In the genomic region with DNA sequence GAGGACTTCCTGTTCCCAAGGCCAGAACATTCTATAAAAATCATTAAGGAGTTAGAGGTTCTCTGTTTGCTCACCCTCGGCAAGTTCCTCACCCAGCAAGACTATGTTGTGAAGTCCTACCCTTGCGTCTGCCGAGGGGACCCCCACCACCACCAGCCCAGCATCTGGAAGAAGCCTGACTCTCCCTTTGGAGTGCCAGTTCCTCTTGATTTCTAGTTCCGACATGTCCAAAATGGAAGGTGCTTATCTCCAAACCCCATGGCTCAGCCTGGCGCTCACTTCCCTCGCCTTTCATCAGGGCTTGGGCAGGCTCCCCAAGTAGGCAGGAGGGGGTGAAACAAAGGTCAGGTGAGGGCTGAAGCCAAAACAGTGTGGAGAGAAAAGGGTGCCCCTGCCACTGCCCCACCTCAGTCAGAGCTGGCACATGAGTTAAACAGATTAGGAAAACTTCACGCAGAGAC, we compare ENCODE assay signal across 19 cellular contexts. TPM values are rescaled to one million over a fixed set of nuclear protein-coding genes. Genes with fewer than 3 reads are reported as not detected.
A peak's percentile ranks its signal among the peaks of the same experiment; 100 is the strongest.
DNase-seq lines count a peak whose midpoint lies in the region; ATAC-seq, FAIRE-seq and TF ChIP-seq lines count a peak whose summit lies in the region.
"Had no signal": no experiment of that assay in that cellular context is flagged by ENCODE, and none has a peak within 500 bp of the region (broad histone marks: within the 10 kb centered on the region; RNA-seq: fewer than 3 reads in every experiment).

No MANE protein-coding gene starts in this region.

- no peak overlapping the region for H3K4me3 Mint-ChIP-seq in astrocyte (ENCODE audit: unreplicated experiment)
- H3K4me3 Mint-ChIP-seq in natural killer cell treated with Interleukin-12 subunit alpha and Interleukin-12 subunit beta and Interleukin-15 and Interleukin-18, amount 100 ng/mL, for 72 hours = peak overlapping the region; percentile 80
- H3K4me3 Mint-ChIP-seq: GM23338 had no signal

- WGBS in right cardiac atrium = 71% methylated on average over 7 of the region's 7 CpGs

- H3K27me3 ChIP-seq in astrocyte (ENCODE audit: insufficient read depth, low read length) = no peaks in the 10 kb centered on the region
- H3K27me3 ChIP-seq in right cardiac atrium (ENCODE audit: control insufficient read depth, insufficient read depth) = no peaks in the 10 kb centered on the region
- H3K27me3 ChIP-seq: BLaER1, uterus had no signal

- no peaks in the 10 kb centered on the region for H4K20me1 ChIP-seq in astrocyte (ENCODE audit: insufficient read depth, low read length)
- H4K20me1 ChIP-seq: BLaER1 had no signal

- H3K4me1 ChIP-seq in astrocyte (ENCODE audit: insufficient read depth, low read length) (peaks cover 47% of the 10 kb centered on the region), right cardiac atrium (ENCODE audit: control insufficient read depth, insufficient read depth, low read length) (peaks cover 4% of the 10 kb centered on the region)
- H3K4me1 ChIP-seq: uterus had no signal

- H2AFZ ChIP-seq in astrocyte (ENCODE audit: low read depth, low read length) = peak overlapping the region; percentile 27
- H2AFZ ChIP-seq: GM23338 had no signal

- H3K9me3 ChIP-seq in astrocyte (ENCODE audit: insufficient read depth, low read depth, low read length) = no peaks in the 10 kb centered on the region
- H3K9me3 ChIP-seq in right cardiac atrium (ENCODE audit: control insufficient read depth, low read length) = no peaks in the 10 kb centered on the region
- H3K9me3 ChIP-seq: BLaER1, uterus had no signal

- in situ Hi-C loops in KBM-7 (cut with MboI; ENCODE audit: low pct_unique_long_range_greater_than_20kb, low sequenced_read_pairs) = no loop called here

- H3K36me3 ChIP-seq in astrocyte (ENCODE audit: insufficient read depth, low read length) = no peaks in the 10 kb centered on the region
- H3K36me3 ChIP-seq: BLaER1, cardiac muscle cell, uterus had no signal

- no peaks in the 10 kb centered on the region for H3K79me2 ChIP-seq in astrocyte (ENCODE audit: insufficient read depth, low read length)

- H3K4me2 ChIP-seq in astrocyte (ENCODE audit: low read length) = no peak overlapping the region
- H3K4me2 ChIP-seq: BLaER1, GM23338 had no signal

- no peak for ATAC-seq in natural killer cell treated with Interleukin-12 subunit alpha and Interleukin-12 subunit beta and Interleukin-15 and Interleukin-18, amount 100 ng/mL, for 72 hours
- ATAC-seq in HG02571 (IDR thresholded peaks at IDR 0.05; ENCODE audit: unreplicated experiment) = no peak
- ATAC-seq in right cardiac atrium = no peak
- ATAC-seq: GM23338, sciatic nerve had no signal

- DNase-seq in CD1c-positive myeloid dendritic cell (ENCODE audit: extremely low spot score) (peak; percentile 67), KBM-7 (peak; percentile 54), astrocyte (ENCODE audit: low read depth) (no peak), dermis blood vessel endothelial cell (no peak), right cardiac atrium (no peak)
- DNase-seq in natural killer cell treated with Interleukin-12 subunit alpha and Interleukin-12 subunit beta and Interleukin-15 and Interleukin-18, amount 100 ng/mL, for 72 hours (ENCODE audit: low spot score) = no peak
- DNase-seq: activated CD4-positive, alpha-beta T cell treated with anti-CD3 and anti-CD28 coated beads, Interleukin-2, amount 50 U/mL, for 1 hour; activated gamma-delta T cell; glutamatergic neuron; NCI-H1092 treated with DMSO at 0.1 percent for 48 hours; NCI-H82; stimulated activated CD4-positive, alpha-beta T cell treated with anti-CD3 and anti-CD28 coated beads, Interleukin-4, amount 100 ng/mL, for 4 hours; uterus had no signal

- TF ChIP-seq CTCF in astrocyte (IDR thresholded peaks at IDR 0.05; ENCODE audit: insufficient read depth, low read depth, low read length) = no peak

- peak overlapping the region; percentile 96 for H3K27ac Mint-ChIP-seq in astrocyte (ENCODE audit: unreplicated experiment)
- H3K27ac Mint-ChIP-seq in natural killer cell treated with Interleukin-12 subunit alpha and Interleukin-12 subunit beta and Interleukin-15 and Interleukin-18, amount 100 ng/mL, for 72 hours = peak overlapping the region; percentile 88 to 94
- H3K27ac Mint-ChIP-seq: GM23338 had no signal

- H3K4me3 ChIP-seq in astrocyte (ENCODE audit: insufficient read depth, low read depth, low read length) (no peak overlapping the region), right cardiac atrium (ENCODE audit: low read length) (no peak overlapping the region)
- H3K4me3 ChIP-seq: BLaER1, cardiac muscle cell, GM23338, uterus had no signal

- intact Hi-C loops in right cardiac atrium (cut with DNase I) = loop anchor here in 3 of 4 donors (5.0 to 10.0 kb wide), 4 partner anchors 33 to 305 kb away; no protein-coding TSS in a partner anchor

- H3K4me1 Mint-ChIP-seq in astrocyte (ENCODE audit: low read depth, unreplicated experiment) = peaks cover 55% of the 10 kb centered on the region
- peaks cover 78 to 87% of the 10 kb centered on the region in 2 donors for H3K4me1 Mint-ChIP-seq in natural killer cell treated with Interleukin-12 subunit alpha and Interleukin-12 subunit beta and Interleukin-15 and Interleukin-18, amount 100 ng/mL, for 72 hours (ENCODE audit: low read depth in 2 of 2)

- H3K36me3 Mint-ChIP-seq in astrocyte (ENCODE audit: low read depth, unreplicated experiment) = no peaks in the 10 kb centered on the region
- no peaks in the 10 kb centered on the region for H3K36me3 Mint-ChIP-seq in natural killer cell treated with Interleukin-12 subunit alpha and Interleukin-12 subunit beta and Interleukin-15 and Interleukin-18, amount 100 ng/mL, for 72 hours

- no peak overlapping the region for H3K9ac ChIP-seq in astrocyte (ENCODE audit: low read length)
- H3K9ac ChIP-seq: BLaER1 had no signal

- H3K27ac ChIP-seq in astrocyte (ENCODE audit: low read depth, low read length) (no peak overlapping the region), right cardiac atrium (ENCODE audit: low read length) (no peak overlapping the region)
- H3K27ac ChIP-seq: BLaER1, cardiac muscle cell, uterus had no signal

- no peaks in the 10 kb centered on the region for H3K27me3 Mint-ChIP-seq in astrocyte (ENCODE audit: low read depth, unreplicated experiment)
- H3K27me3 Mint-ChIP-seq in natural killer cell treated with Interleukin-12 subunit alpha and Interleukin-12 subunit beta and Interleukin-15 and Interleukin-18, amount 100 ng/mL, for 72 hours = no peaks in the 10 kb centered on the region

- H3K9me3 Mint-ChIP-seq in astrocyte (ENCODE audit: unreplicated experiment) = no peaks in the 10 kb centered on the region
- H3K9me3 Mint-ChIP-seq in natural killer cell treated with Interleukin-12 subunit alpha and Interleukin-12 subunit beta and Interleukin-15 and Interleukin-18, amount 100 ng/mL, for 72 hours = peaks cover 3% of the 10 kb centered on the region
- H3K9me3 Mint-ChIP-seq: GM23338 had no signal

- FAIRE-seq in astrocyte (lab: Jason Lieb, UNC) = no peak
- FAIRE-seq: RCC 7860 had no signal

RNA-seq across cellular contexts. Expression of a gene that starts 41.1 kb away (rescaled TPM):
- 156 and 185 TPM in 2 replicates for total RNA-seq in astrocyte
- total RNA-seq in natural killer cell treated with Interleukin-12 subunit alpha and Interleukin-12 subunit beta and Interleukin-15 and Interleukin-18, amount 100 ng/mL, for 72 hours = 100 to 1,000 TPM; 579 to 941 TPM
- total RNA-seq in dermis blood vessel endothelial cell = 7.5 and 16.0 TPM in 2 replicates
- total RNA-seq in right cardiac atrium = 10 to 100 TPM; 33.6 to 65.9 (median 39.2) TPM
- polyA plus RNA-seq in right cardiac atrium = 22.9 TPM

Comparison
In these comparisons a context has a peak if more than half of its experiments do, and no peak if none do; other contexts are left out.
1. DNase-seq: peak in CD1c-positive myeloid dendritic cell (single experiment) and KBM-7 (single experiment); none in astrocyte (single experiment), natural killer cell treated with Interleukin-12 subunit alpha and Interleukin-12 subunit beta and Interleukin-15 and Interleukin-18, amount 100 ng/mL, for 72 hours (single experiment), dermis blood vessel endothelial cell (single experiment) and right cardiac atrium (0 of 3).